In genomic region chr14:33636715-33637114, GRCh38 we compare ENCODE assay signal across 29 cellular contexts.
"Had no signal": no experiment of that assay in that cellular context is flagged by ENCODE, and none has a peak within 500 bp of the region (broad histone marks: within the 10 kb centered on the region; RNA-seq: fewer than 3 reads in every experiment).

No MANE protein-coding gene starts in this region.

- DNase-seq: activated B cell treated with CpG ODN at 0.5 μM for 24 hours; activated CD4-positive, alpha-beta memory T cell treated with anti-CD3 and anti-CD28 coated beads, Interleukin-2, amount 10 ng/mL, durations not matched to agents 7 days and 5 days; activated CD4-positive, alpha-beta T cell treated with anti-CD3 and anti-CD28 coated beads for 48 hours; activated CD4-positive, CD25-positive, alpha-beta regulatory T cell treated with anti-CD3 and anti-CD28 coated beads, Interleukin-2, amount 50 U/mL, for 72 hours; activated CD8-positive, alpha-beta memory T cell treated with anti-CD3 and anti-CD28 coated beads for 24 hours; activated CD8-positive, alpha-beta memory T cell treated with anti-CD3 and anti-CD28 coated beads, Interleukin-2, amount 10 ng/mL, durations not matched to agents 7 days and 5 days; activated CD8-positive, alpha-beta memory T cell treated with anti-CD3 and anti-CD28 coated beads, Interleukin-2, amount 50 U/mL, for 48 hours; activated effector memory CD4-positive, alpha-beta T cell treated with Interleukin-2 at 50 U/mL for 16 hours; activated naive CD4-positive, alpha-beta T cell; activated naive CD4-positive, alpha-beta T cell treated with anti-CD3 and anti-CD28 coated beads, Interleukin-2, amount 50 U/mL, for 16 hours; activated naive CD8-positive, alpha-beta T cell treated with anti-CD3 and anti-CD28 coated beads for 36 hours; activated T-cell treated with anti-CD3 and anti-CD28 coated beads, Interleukin-2, amount 50 U/mL, for 48 hours; amniotic stem cell; aorta; brain microvascular endothelial cell; MM.1S; MV-4-11; NCI-H1092; NCI-H1436 treated with DMSO at 0.1 percent for 48 hours; NCI-H1694 treated with DMSO at 0.1 percent for 48 hours; NCI-H2029; NCI-H2171; NCI-H226; NCI-H524 treated with DMSO at 0.1 percent for 48 hours; SHP77; SJCRH30 had no signal

- H3K36me3 ChIP-seq: brain microvascular endothelial cell, SJCRH30 had no signal

- H3K4me2 ChIP-seq: KMS-11 had no signal

- H3K4me1 ChIP-seq: SJCRH30 had no signal

- ATAC-seq: activated CD8-positive, alpha-beta memory T cell treated with anti-CD3 and anti-CD28 coated beads, Interleukin-2, amount 10 ng/mL, durations not matched to agents 7 days and 5 days; Panc1 had no signal

- H3K27ac ChIP-seq: brain microvascular endothelial cell, KMS-11, SJCRH30, SK-N-MC had no signal

- H3K4me3 ChIP-seq: SJCRH30, SK-N-MC had no signal

- H3K9me3 ChIP-seq: SJCRH30 had no signal

- H3K9ac ChIP-seq: KMS-11 had no signal

- H3K27me3 ChIP-seq: brain microvascular endothelial cell, SJCRH30 had no signal
